In the genomic region with DNA sequence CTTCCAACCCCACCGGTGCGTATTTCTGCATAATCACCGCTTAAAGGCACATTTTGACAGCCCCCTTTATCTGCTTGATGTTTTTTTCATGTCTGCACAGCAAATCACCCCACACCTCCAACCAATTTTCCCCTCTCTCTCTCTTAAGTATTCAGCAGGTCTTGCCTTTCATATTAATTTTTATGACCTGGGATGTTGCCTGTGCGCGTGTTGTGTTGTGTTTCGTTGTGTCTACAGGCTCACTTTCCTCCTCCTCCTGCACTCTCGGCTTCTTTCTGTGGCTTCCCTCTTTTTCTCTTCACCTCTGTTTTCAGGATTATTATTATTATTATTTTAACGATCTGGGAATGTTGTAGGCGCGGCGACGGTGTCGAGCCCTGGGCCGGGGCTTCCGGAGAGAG, we compare ENCODE assay signal across 1 cellular context.
TF ChIP-seq lines count a peak whose summit lies in the region.

No MANE protein-coding gene starts in this region.

TF ChIP-seq in HEK293T, 16 proteins besides CTCF, POLR2A, EP300 and RAD21:
- TF ChIP-seq BHLHE40 (IDR thresholded peaks at IDR 0.05; ENCODE audit: borderline replicate concordance) (no peak), NFRKB (IDR thresholded peaks at IDR 0.05) (no peak), HDGF (IDR thresholded peaks at IDR 0.05; ENCODE audit: borderline replicate concordance) (no peak), FOXM1 (IDR thresholded peaks at IDR 0.05; ENCODE audit: borderline replicate concordance) (no peak), L3MBTL2 (conservative IDR thresholded peaks at IDR 0.05) (no peak), LEF1 (IDR thresholded peaks at IDR 0.05; ENCODE audit: borderline replicate concordance) (no peak), FOXA1 (IDR thresholded peaks at IDR 0.05) (no peak), SP1 (IDR thresholded peaks at IDR 0.05) (no peak), ELF4 (IDR thresholded peaks at IDR 0.05) (no peak), ZNF384 (IDR thresholded peaks at IDR 0.05) (no peak)
- TF ChIP-seq, protein P1, sequence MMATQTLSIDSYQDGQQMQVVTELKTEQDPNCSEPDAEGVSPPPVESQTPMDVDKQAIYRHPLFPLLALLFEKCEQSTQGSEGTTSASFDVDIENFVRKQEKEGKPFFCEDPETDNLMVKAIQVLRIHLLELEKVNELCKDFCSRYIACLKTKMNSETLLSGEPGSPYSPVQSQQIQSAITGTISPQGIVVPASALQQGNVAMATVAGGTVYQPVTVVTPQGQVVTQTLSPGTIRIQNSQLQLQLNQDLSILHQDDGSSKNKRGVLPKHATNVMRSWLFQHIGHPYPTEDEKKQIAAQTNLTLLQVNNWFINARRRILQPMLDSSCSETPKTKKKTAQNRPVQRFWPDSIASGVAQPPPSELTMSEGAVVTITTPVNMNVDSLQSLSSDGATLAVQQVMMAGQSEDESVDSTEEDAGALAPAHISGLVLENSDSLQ (IDR thresholded peaks at IDR 0.05): no peak
